Comparison of ENCODE assay signal across 1 cellular context in the genomic region with DNA sequence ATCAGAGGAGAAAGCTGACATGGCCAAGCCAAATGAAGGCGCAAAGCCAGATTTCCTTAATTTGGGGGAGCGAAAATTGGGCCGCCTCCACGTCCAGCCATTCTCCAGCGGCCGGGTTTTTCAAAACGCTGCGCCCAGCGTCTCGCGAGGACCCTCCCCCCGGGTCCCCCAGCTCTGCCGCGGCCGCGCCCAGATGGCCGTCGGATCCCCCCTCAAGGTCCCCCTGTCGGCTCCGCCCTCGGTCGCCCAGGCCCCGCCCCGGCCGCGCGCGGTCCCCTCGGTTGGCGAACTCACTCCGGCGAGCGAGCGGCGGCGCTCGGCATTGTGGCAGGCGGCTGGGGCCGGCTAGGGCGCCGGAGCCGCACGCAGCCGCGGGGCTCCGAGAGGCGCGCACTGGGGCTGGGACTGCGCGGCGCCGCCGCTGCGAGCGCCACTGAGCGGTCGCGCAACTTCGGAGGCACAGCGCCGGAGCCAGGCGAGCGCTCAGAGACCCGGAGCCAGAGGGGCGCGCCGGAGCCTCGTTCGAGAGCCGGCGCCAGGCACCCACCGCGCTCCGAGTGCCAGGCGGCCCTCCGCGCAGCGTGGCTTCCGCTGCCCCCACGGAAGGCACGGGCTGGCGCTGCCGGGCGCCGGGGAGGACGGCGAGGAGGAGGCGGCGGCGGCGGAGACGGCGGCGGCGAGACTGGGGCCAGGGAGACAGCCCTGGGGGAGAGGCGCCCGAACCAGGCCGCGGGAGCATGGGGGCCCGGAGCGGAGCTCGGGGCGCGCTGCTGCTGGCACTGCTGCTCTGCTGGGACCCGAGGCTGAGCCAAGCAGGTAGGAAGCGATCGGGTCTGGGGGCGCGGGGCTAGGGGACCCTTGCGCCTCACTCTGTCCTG.
A peak's percentile ranks its signal among the peaks of the same experiment; 100 is the strongest.
TF ChIP-seq lines count a peak whose summit lies in the region.

Gene UNC5B, plus strand, starts transcription at position 322 of the 878 bp plus-strand sequence. Its CDS starts 416 bp downstream, at position 738.

TF ChIP-seq in HEK293, 187 proteins besides CTCF, POLR2A, EP300 and RAD21 (continued from another document):
- TF ChIP-seq ZXDB (tag by site-specific recombination; IDR thresholded peaks at IDR 0.05) (peak; percentile 64), SETDB1 (IDR thresholded peaks at IDR 0.05; ENCODE audit: insufficient read length, low read length) (no peak), ZNF843 (tag by site-specific recombination; IDR thresholded peaks at IDR 0.05) (0 out of 2 replicates have a peak, but pooled peaks have one; percentile 24), ZNF488 (tag by site-specific recombination; IDR thresholded peaks at IDR 0.05) (no peak), HIC1 (tag by site-specific recombination; IDR thresholded peaks at IDR 0.05) (no peak), ZNF792 (tag by site-specific recombination; IDR thresholded peaks at IDR 0.05) (no peak), MZF1 (tag by site-specific recombination; IDR thresholded peaks at IDR 0.05; ENCODE audit: borderline replicate concordance) (no peak), ZNF24 (tag by site-specific recombination; IDR thresholded peaks at IDR 0.05) (0 out of 2 replicates have a peak, but pooled peaks have one; percentile 58), KLF10 (tag by site-specific recombination; IDR thresholded peaks at IDR 0.05) (peak; percentile 74), ZNF398 (tag by site-specific recombination; IDR thresholded peaks at IDR 0.05) (no peak), WT1 (tag by site-specific recombination; IDR thresholded peaks at IDR 0.05) (peak; percentile 34; the same call in 1 of the 2 replicates), ZNF155 (tag by site-specific recombination; IDR thresholded peaks at IDR 0.05) (no peak), ZNF184 (tag by site-specific recombination; IDR thresholded peaks at IDR 0.05) (peak; percentile 72), ZNF571 (tag by site-specific recombination; IDR thresholded peaks at IDR 0.05) (no peak), ZNF169 (tag by site-specific recombination; IDR thresholded peaks at IDR 0.05) (no peak), OSR2 (tag by site-specific recombination; IDR thresholded peaks at IDR 0.05) (no peak), ZNF555 (tag by site-specific recombination; conservative IDR thresholded peaks at IDR 0.05) (no peak), KLF9 (tag by site-specific recombination; IDR thresholded peaks at IDR 0.05; ENCODE audit: low read depth) (peak; percentile 59), SP7 (tag by site-specific recombination; IDR thresholded peaks at IDR 0.05) (peak; percentile 67), ZNF473 (tag by site-specific recombination; IDR thresholded peaks at IDR 0.05) (no peak)
- TF ChIP-seq, protein P1, sequence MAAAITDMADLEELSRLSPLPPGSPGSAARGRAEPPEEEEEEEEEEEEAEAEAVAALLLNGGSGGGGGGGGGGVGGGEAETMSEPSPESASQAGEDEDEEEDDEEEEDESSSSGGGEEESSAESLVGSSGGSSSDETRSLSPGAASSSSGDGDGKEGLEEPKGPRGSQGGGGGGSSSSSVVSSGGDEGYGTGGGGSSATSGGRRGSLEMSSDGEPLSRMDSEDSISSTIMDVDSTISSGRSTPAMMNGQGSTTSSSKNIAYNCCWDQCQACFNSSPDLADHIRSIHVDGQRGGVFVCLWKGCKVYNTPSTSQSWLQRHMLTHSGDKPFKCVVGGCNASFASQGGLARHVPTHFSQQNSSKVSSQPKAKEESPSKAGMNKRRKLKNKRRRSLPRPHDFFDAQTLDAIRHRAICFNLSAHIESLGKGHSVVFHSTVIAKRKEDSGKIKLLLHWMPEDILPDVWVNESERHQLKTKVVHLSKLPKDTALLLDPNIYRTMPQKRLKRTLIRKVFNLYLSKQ (tag by site-specific recombination; IDR thresholded peaks at IDR 0.05; ENCODE audit: borderline replicate concordance), result no peak
